ENCODE assay signal across 23 cellular contexts in the genomic region with DNA sequence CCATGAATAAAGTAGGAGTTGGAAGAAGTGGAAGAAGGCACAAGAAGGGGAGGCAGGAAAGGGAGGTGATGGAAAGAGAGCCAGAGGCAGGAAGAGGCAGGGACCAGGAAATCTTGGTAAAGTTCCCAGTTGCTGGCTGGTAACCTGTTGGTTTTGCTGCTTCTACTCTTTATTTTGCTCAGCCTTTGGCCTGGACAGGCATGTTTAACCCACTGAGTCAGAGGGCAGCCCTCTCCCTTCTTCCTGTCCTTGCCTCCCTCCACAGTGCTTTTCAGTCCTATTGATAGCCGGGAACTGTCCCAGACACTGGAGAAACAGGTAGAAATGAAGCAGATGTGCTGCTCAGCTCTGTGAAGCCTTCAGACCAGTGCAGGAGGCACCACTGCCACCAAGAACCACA.
"Had no signal": no experiment of that assay in that cellular context is flagged by ENCODE, and none has a peak within 500 bp of the region (broad histone marks: within the 10 kb centered on the region; RNA-seq: fewer than 3 reads in every experiment).

No MANE protein-coding gene starts in this region.

- H3K4me3 Mint-ChIP-seq: activated CD4-positive, alpha-beta memory T cell treated with anti-CD3 and anti-CD28 coated beads, Interleukin-2, amount 10 ng/mL, durations not matched to agents 7 days and 5 days; activated CD4-positive, alpha-beta T cell treated with anti-CD3 and anti-CD28 coated beads for 36 hours; activated naive CD8-positive, alpha-beta T cell treated with anti-CD3 and anti-CD28 coated beads, Interleukin-2, amount 50 U/mL, for 24 hours; brain; T-cell had no signal

- H3K27ac Mint-ChIP-seq: activated CD4-positive, alpha-beta memory T cell treated with anti-CD3 and anti-CD28 coated beads, Interleukin-2, amount 10 ng/mL, durations not matched to agents 7 days and 5 days; activated CD4-positive, alpha-beta T cell treated with anti-CD3 and anti-CD28 coated beads for 36 hours; activated naive CD4-positive, alpha-beta T cell treated with anti-CD3 and anti-CD28 coated beads, Interleukin-2, amount 50 U/mL, for 72 hours; activated naive CD8-positive, alpha-beta T cell treated with anti-CD3 and anti-CD28 coated beads, Interleukin-2, amount 50 U/mL, for 24 hours; T-cell had no signal

- H2AFZ ChIP-seq: PC-9 had no signal

- H3K36me3 Mint-ChIP-seq: activated naive CD4-positive, alpha-beta T cell treated with anti-CD3 and anti-CD28 coated beads, Interleukin-2, amount 50 U/mL, for 72 hours had no signal

- H3K36me3 ChIP-seq: cardiac muscle cell had no signal

- DNase-seq: activated CD4-positive, alpha-beta memory T cell treated with anti-CD3 and anti-CD28 coated beads, Interleukin-2, amount 10 ng/mL, durations not matched to agents 7 days and 5 days; activated CD4-positive, alpha-beta T cell treated with anti-CD3 and anti-CD28 coated beads for 36 hours; activated CD4-positive, alpha-beta T cell treated with anti-CD3 and anti-CD28 coated beads, Interleukin-2, amount 50 U/mL, for 1 hour; activated naive CD8-positive, alpha-beta T cell treated with anti-CD3 and anti-CD28 coated beads, Interleukin-2, amount 50 U/mL, for 24 hours; activated T-cell treated with anti-CD3 and anti-CD28 coated beads for 4 hours; amniotic stem cell; MM.1S; NCI-H1105; NCI-H1436; NCI-H1694 treated with DMSO at 0.1 percent for 48 hours; NCI-H2029 treated with DMSO at 0.1 percent for 48 hours; NCI-H510A treated with DMSO at 0.1 percent for 48 hours; NCI-H69; PC-9; T-cell; T-helper 2 cell had no signal

- H3K4me3 ChIP-seq: cardiac muscle cell, PC-9, SK-N-MC had no signal

- FAIRE-seq: astrocyte had no signal

- H3K27ac ChIP-seq: cardiac muscle cell, KMS-11, PC-9, SK-N-MC, VCaP had no signal

- H3K27me3 Mint-ChIP-seq: brain had no signal

- H3K4me2 ChIP-seq: KMS-11, PC-9 had no signal

- H3K4me1 Mint-ChIP-seq: brain, T-cell had no signal

- H3K27me3 ChIP-seq: cardiac muscle cell had no signal

- H3K9me3 Mint-ChIP-seq: activated naive CD8-positive, alpha-beta T cell treated with anti-CD3 and anti-CD28 coated beads, Interleukin-2, amount 50 U/mL, for 24 hours; T-cell had no signal

- ATAC-seq: activated CD4-positive, alpha-beta T cell treated with anti-CD3 and anti-CD28 coated beads for 36 hours; activated naive CD4-positive, alpha-beta T cell treated with anti-CD3 and anti-CD28 coated beads, Interleukin-2, amount 50 U/mL, for 72 hours; activated naive CD8-positive, alpha-beta T cell treated with anti-CD3 and anti-CD28 coated beads, Interleukin-2, amount 50 U/mL, for 24 hours; T-cell had no signal

- H3K9ac ChIP-seq: KMS-11 had no signal
